ENCODE assay signal across 20 cellular contexts in genomic region chr17:74637265-74637664, GRCh38. TPM values are rescaled to one million over a fixed set of nuclear protein-coding genes. Genes with fewer than 3 reads are reported as not detected.
"Had no signal": no experiment of that assay in that cellular context is flagged by ENCODE, and none has a peak within 500 bp of the region (broad histone marks: within the 10 kb centered on the region; RNA-seq: fewer than 3 reads in every experiment).

No MANE protein-coding gene starts in this region.

- H3K27ac Mint-ChIP-seq: activated CD4-positive, alpha-beta memory T cell treated with anti-CD3 and anti-CD28 coated beads, Interleukin-2, amount 10 ng/mL, durations not matched to agents 7 days and 5 days; activated CD4-positive, alpha-beta T cell treated with anti-CD3 and anti-CD28 coated beads for 36 hours; activated naive CD8-positive, alpha-beta T cell treated with anti-CD3 and anti-CD28 coated beads, Interleukin-2, amount 50 U/mL, for 24 hours; stimulated activated naive CD8-positive, alpha-beta T cell treated with anti-CD3 and anti-CD28 coated beads, Interleukin-15, amount 100 ng/mL, for 72 hours had no signal

- H3K9me3 Mint-ChIP-seq: activated CD4-positive, alpha-beta memory T cell treated with anti-CD3 and anti-CD28 coated beads, Interleukin-2, amount 10 ng/mL, durations not matched to agents 7 days and 5 days; activated naive CD8-positive, alpha-beta T cell treated with anti-CD3 and anti-CD28 coated beads, Interleukin-2, amount 50 U/mL, for 24 hours; nephron; stimulated activated naive CD8-positive, alpha-beta T cell treated with anti-CD3 and anti-CD28 coated beads, Interleukin-15, amount 100 ng/mL, for 72 hours had no signal

- H3K27me3 ChIP-seq: ascending aorta, colonic mucosa, pancreas had no signal

- DNase-seq: activated CD4-positive, alpha-beta memory T cell treated with anti-CD3 and anti-CD28 coated beads, Interleukin-2, amount 10 ng/mL, durations not matched to agents 7 days and 5 days; activated CD4-positive, alpha-beta T cell treated with anti-CD3 and anti-CD28 coated beads for 36 hours; activated CD8-positive, alpha-beta memory T cell treated with anti-CD3 and anti-CD28 coated beads, Interleukin-2, amount 50 U/mL, for 48 hours; activated naive CD4-positive, alpha-beta T cell; activated naive CD8-positive, alpha-beta T cell treated with anti-CD3 and anti-CD28 coated beads, Interleukin-2, amount 50 U/mL, for 24 hours; colonic mucosa; effector CD4-positive, alpha-beta T cell; foreskin melanocyte; heart left ventricle; mammary epithelial cell; pancreas; stimulated activated CD4-positive, alpha-beta T cell treated with anti-CD3 and anti-CD28 coated beads, Interleukin-4, amount 100 ng/mL, for 4 hours; stimulated activated naive CD8-positive, alpha-beta T cell treated with anti-CD3 and anti-CD28 coated beads, Interleukin-15, amount 100 ng/mL, for 72 hours; T-helper 9 cell had no signal

- H3K4me3 ChIP-seq: ascending aorta, colonic mucosa, heart left ventricle, pancreas, thoracic aorta had no signal

- H3K4me1 ChIP-seq: ascending aorta, colonic mucosa, pancreas had no signal

- ATAC-seq: activated CD4-positive, alpha-beta T cell treated with anti-CD3 and anti-CD28 coated beads for 36 hours; activated naive CD8-positive, alpha-beta T cell treated with anti-CD3 and anti-CD28 coated beads, Interleukin-2, amount 50 U/mL, for 24 hours; heart left ventricle; stimulated activated naive CD8-positive, alpha-beta T cell treated with anti-CD3 and anti-CD28 coated beads, Interleukin-15, amount 100 ng/mL, for 72 hours had no signal

- H3K27ac ChIP-seq: ascending aorta, colonic mucosa, heart left ventricle, pancreas, thoracic aorta, VCaP had no signal

- H3K9me3 ChIP-seq: ascending aorta, colonic mucosa, heart left ventricle, pancreas, thoracic aorta had no signal

- H3K4me3 Mint-ChIP-seq: activated CD4-positive, alpha-beta memory T cell treated with anti-CD3 and anti-CD28 coated beads, Interleukin-2, amount 10 ng/mL, durations not matched to agents 7 days and 5 days; activated CD4-positive, alpha-beta T cell treated with anti-CD3 and anti-CD28 coated beads for 36 hours; activated naive CD8-positive, alpha-beta T cell treated with anti-CD3 and anti-CD28 coated beads, Interleukin-2, amount 50 U/mL, for 24 hours; stimulated activated naive CD8-positive, alpha-beta T cell treated with anti-CD3 and anti-CD28 coated beads, Interleukin-15, amount 100 ng/mL, for 72 hours had no signal

- H3K36me3 ChIP-seq: ascending aorta, colonic mucosa, heart left ventricle, pancreas, thoracic aorta had no signal

RNA-seq across cellular contexts. Expression of gene CD300E, which starts 13.7 kb away (rescaled TPM):
- total RNA-seq: activated CD4-positive, alpha-beta memory T cell treated with anti-CD3 and anti-CD28 coated beads, Interleukin-2, amount 10 ng/mL, durations not matched to agents 7 days and 5 days; activated CD4-positive, alpha-beta T cell treated with anti-CD3 and anti-CD28 coated beads for 36 hours; mammary epithelial cell; renal cortical epithelial cell had no signal
- polyA plus RNA-seq: mammary epithelial cell had no signal

RNA-seq across cellular contexts. Expression of gene CD300LD, which starts 45.2 kb away (rescaled TPM):
- total RNA-seq: activated CD4-positive, alpha-beta memory T cell treated with anti-CD3 and anti-CD28 coated beads, Interleukin-2, amount 10 ng/mL, durations not matched to agents 7 days and 5 days; ascending aorta; colonic mucosa; heart left ventricle; mammary epithelial cell; pancreas; renal cortical epithelial cell; skeletal muscle tissue; thoracic aorta had no signal
- polyA plus RNA-seq: heart left ventricle, mammary epithelial cell, pancreas had no signal
